ENCODE assay signal across 8 cellular contexts in the genomic region with DNA sequence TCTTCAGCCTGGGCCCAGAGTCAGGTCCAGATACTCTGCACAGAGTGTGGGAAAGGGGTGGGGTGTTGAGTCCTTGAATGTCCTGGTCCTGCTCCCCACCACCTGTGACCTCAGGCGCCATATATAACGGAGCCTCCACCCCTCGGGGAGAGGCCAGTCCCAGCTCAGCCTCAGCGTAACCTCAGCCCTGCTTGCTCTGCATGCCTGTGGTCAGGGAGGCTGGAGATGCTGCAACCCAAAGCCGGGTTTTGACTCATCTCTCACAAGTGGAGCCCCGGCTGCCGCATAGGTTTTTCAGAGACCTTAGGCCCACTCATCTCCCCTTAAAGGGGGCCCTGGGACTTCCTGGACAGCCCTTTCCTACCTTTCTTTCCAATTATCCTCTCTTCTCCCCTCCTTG. TPM values are rescaled to one million over a fixed set of nuclear protein-coding genes. Genes with fewer than 3 reads are reported as not detected.
A peak's percentile ranks its signal among the peaks of the same experiment; 100 is the strongest.
DNase-seq lines count a peak whose midpoint lies in the region; ATAC-seq lines count a peak whose summit lies in the region.

No MANE protein-coding gene starts in this region.

- DNase-seq in NOMO-1 treated with dmso at 0.1 percent for 144 hours (lab: John Stamatoyannopoulos, UW; ENCODE audit: unreplicated experiment) (peak; percentile 30), myocyte (ENCODE audit: low read depth) (peak; percentile 96), NCI-H2107 (lab: John Stamatoyannopoulos, UW) (no peak), superior temporal gyrus (ENCODE audit: extremely low spot score) (no peak), NCI-H526 (lab: John Stamatoyannopoulos, UW) (no peak)
- peak; percentile 76 for DNase-seq in activated naive CD4-positive, alpha-beta T cell treated with Interleukin-2 at 50 U/mL for 16 hours

- ATAC-seq in GM18508 (IDR thresholded peaks at IDR 0.05; ENCODE audit: insufficient read depth, unreplicated experiment) (peak; percentile 36), HG02623 (IDR thresholded peaks at IDR 0.05; ENCODE audit: unreplicated experiment) (peak; percentile 60)

RNA-seq across cellular contexts. Expression of a gene that starts 1.3 kb away (rescaled TPM):
- total RNA-seq in myocyte = 0.16 and 0.32 TPM in 2 replicates
- polyA plus RNA-seq in myocyte (2012) = 0.10 TPM

RNA-seq across cellular contexts. Expression of a gene that starts 25.0 kb away (rescaled TPM):
- total RNA-seq in myocyte = 5.6 and 15.5 TPM in 2 replicates
- 39.8 TPM for polyA plus RNA-seq in myocyte (2012)

RNA-seq across cellular contexts. Expression of a gene that starts 25.2 kb away (rescaled TPM):
- 7.4 and 9.2 TPM in 2 replicates for total RNA-seq in myocyte
- 11.1 TPM for polyA plus RNA-seq in myocyte (2012)

RNA-seq across cellular contexts. Expression of a gene that starts 26.3 kb away (rescaled TPM):
- 15.4 and 22.7 TPM in 2 replicates for total RNA-seq in myocyte
- polyA plus RNA-seq in myocyte (2012) = 21.9 TPM

Comparison
In these comparisons a context has a peak if more than half of its experiments do, and no peak if none do; other contexts are left out.
1. DNase-seq: peak in NOMO-1 treated with dmso at 0.1 percent for 144 hours (single experiment), activated naive CD4-positive, alpha-beta T cell treated with Interleukin-2 at 50 U/mL for 16 hours (single experiment) and myocyte (single experiment); none in NCI-H2107 (single experiment), superior temporal gyrus (single experiment) and NCI-H526 (0 of 2).